ENCODE assay signal across 8 cellular contexts in the genomic region with DNA sequence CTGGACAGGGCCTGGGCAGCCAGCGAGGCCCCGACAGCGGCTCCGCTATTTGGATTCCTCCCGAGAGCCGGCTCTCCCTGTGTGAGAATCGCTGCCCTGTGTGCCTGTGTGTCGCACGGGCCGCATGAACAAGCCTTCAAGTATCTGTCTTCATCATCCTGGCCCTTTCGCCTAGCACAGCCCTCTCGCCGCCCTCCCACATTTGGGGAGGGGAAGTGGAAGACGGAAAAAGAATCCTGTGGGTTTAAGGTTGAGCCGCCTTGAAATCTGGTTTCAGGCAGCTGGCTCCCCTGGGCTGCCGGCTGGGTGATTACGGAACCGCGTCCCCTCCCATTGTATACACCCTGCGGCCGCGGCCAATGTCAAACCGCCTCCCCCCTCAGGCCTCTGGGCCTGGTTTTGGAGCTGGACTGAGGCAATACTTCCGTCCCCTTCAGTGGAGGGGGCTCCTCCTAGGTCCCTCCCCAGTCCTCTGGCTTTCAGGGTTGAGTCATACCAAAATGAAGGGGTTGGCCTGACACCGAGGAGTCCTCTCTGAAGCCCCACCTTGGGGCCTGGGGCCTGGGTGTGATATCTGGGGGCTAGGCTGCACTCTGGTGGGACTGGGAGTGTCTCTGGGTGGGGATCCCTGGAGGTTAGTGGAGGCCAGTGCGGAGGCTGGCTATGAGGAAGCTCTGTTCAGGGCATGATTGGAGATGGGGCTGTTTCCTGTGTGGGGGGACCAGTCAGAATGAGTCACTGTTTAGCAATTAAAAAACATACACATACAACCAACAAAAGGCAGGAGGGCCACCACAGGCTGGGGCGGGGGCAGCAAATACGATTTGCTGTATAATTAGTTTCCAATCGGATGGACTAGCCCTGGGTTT. TPM values are rescaled to one million over a fixed set of nuclear protein-coding genes. Genes with fewer than 3 reads are reported as not detected.
A peak's percentile ranks its signal among the peaks of the same experiment; 100 is the strongest.
DNase-seq lines count a peak whose midpoint lies in the region; ATAC-seq and TF ChIP-seq lines count a peak whose summit lies in the region.

No MANE protein-coding gene starts in this region.

- peak overlapping the region; percentile 87 for H3K4me3 ChIP-seq in effector memory CD4-positive, alpha-beta T cell (ENCODE audit: insufficient read depth, low read depth, low read length, poor library complexity, severe bottlenecking)

- peak overlapping the region; percentile 95 for H3K27ac Mint-ChIP-seq in activated CD8-positive, alpha-beta T cell treated with anti-CD3 and anti-CD28 coated beads for 36 hours

- CTCF ChIA-PET in activated CD8-positive, alpha-beta T cell treated with anti-CD3 and anti-CD28 coated beads for 36 hours (lab: Charles Lee), result interaction anchor here (0.7 to 3.8 kb wide), 6 partner anchors 24 to 68 kb away, joined by 3 to 22 read pairs (median 9); a partner anchor contains a TSS

- no peaks in the 10 kb centered on the region for H3K9me3 ChIP-seq in effector memory CD4-positive, alpha-beta T cell (ENCODE audit: control insufficient read depth, low read length)

- H3K27ac ChIP-seq in effector memory CD4-positive, alpha-beta T cell (ENCODE audit: insufficient read depth, low read length, poor library complexity, severe bottlenecking), result peak overlapping the region; percentile 95

- peaks cover 53% of the 10 kb centered on the region for H3K4me1 Mint-ChIP-seq in activated CD8-positive, alpha-beta T cell treated with anti-CD3 and anti-CD28 coated beads for 36 hours (ENCODE audit: low read depth)

- no peaks in the 10 kb centered on the region for H3K27me3 Mint-ChIP-seq in activated CD8-positive, alpha-beta T cell treated with anti-CD3 and anti-CD28 coated beads for 36 hours

- H3K4me3 Mint-ChIP-seq in activated CD8-positive, alpha-beta T cell treated with anti-CD3 and anti-CD28 coated beads for 36 hours, result peak overlapping the region; percentile 99

- peaks cover 51% of the 10 kb centered on the region for H3K4me1 ChIP-seq in effector memory CD4-positive, alpha-beta T cell (ENCODE audit: control insufficient read depth, insufficient read depth, low read length, poor library complexity, severe bottlenecking)

- peaks cover 30% of the 10 kb centered on the region for H3K36me3 Mint-ChIP-seq in activated CD8-positive, alpha-beta T cell treated with anti-CD3 and anti-CD28 coated beads for 36 hours (ENCODE audit: low read depth)

- TF ChIP-seq CTCF in activated CD8-positive, alpha-beta T cell treated with anti-CD3 and anti-CD28 coated beads for 36 hours (IDR thresholded peaks at IDR 0.05), result no peak

- no peaks in the 10 kb centered on the region for H3K27me3 ChIP-seq in effector memory CD4-positive, alpha-beta T cell (replicated peaks; ENCODE audit: control insufficient read depth, insufficient read depth, low read length, poor library complexity, severe bottlenecking)

- no peaks in the 10 kb centered on the region for H3K9me3 Mint-ChIP-seq in activated CD8-positive, alpha-beta T cell treated with anti-CD3 and anti-CD28 coated beads for 36 hours

- intact Hi-C loops in activated CD8-positive, alpha-beta T cell treated with anti-CD3 and anti-CD28 coated beads for 36 hours (cut with micrococcal nuclease), result loop anchor here (2.0 to 5.0 kb wide), 2 partner anchors 15 to 66 kb away; a partner anchor contains a TSS

- H3K36me3 ChIP-seq in effector memory CD4-positive, alpha-beta T cell (ENCODE audit: control insufficient read depth, insufficient read depth, low read length), result no peaks in the 10 kb centered on the region

- POLR2A ChIA-PET in activated CD8-positive, alpha-beta T cell treated with anti-CD3 and anti-CD28 coated beads for 36 hours (lab: Charles Lee), result interaction anchor here (0.6 to 3.5 kb wide), 16 partner anchors 8 to 794 kb away, joined by 3 to 23 read pairs (median 5); a partner anchor contains a TSS

- ATAC-seq in GM18499 (IDR thresholded peaks at IDR 0.05; ENCODE audit: insufficient read depth, unreplicated experiment), result peak; percentile 26
- ATAC-seq in HG02759 (IDR thresholded peaks at IDR 0.05; ENCODE audit: unreplicated experiment), result peak; percentile 37
- peak; percentile 59 for ATAC-seq in activated CD8-positive, alpha-beta T cell treated with anti-CD3 and anti-CD28 coated beads for 36 hours

- peak; percentile 45 for DNase-seq in NCI-H460 (ENCODE audit: extremely low read depth, low read depth)
- peak; percentile 92 for DNase-seq in activated CD8-positive, alpha-beta T cell treated with anti-CD3 and anti-CD28 coated beads for 36 hours
- DNase-seq in effector memory CD4-positive, alpha-beta T cell, result peak; percentile 58 to 74 (median 68)
- peak; percentile 96 for DNase-seq in mesenteric fat pad (ENCODE audit: low spot score)
- DNase-seq in stimulated activated CD8-positive, alpha-beta memory T cell treated with anti-CD3 and anti-CD28 coated beads, Interleukin-15, amount 100 ng/mL, for 4 hours (ENCODE audit: low read depth in 2 of 2), result peak; percentile 56 to 63
- DNase-seq in NCI-H2227 (lab: John Stamatoyannopoulos, UW; ENCODE audit: unreplicated experiment), result no peak

RNA-seq across cellular contexts. Expression of a gene that starts 1.7 kb away (rescaled TPM):
- total RNA-seq in NCI-H460 (2014; rRNA removed; shearing (Covaris generic)), result 36.9 and 42.6 TPM in 2 replicates
- 14.4 and 38.2 TPM in 2 replicates for polyA plus RNA-seq in NCI-H460 (2014; cell fraction: nucleus; rRNA removed)
- 10 to 100 TPM; 39.5 to 39.8 TPM for total RNA-seq in activated CD8-positive, alpha-beta T cell treated with anti-CD3 and anti-CD28 coated beads for 36 hours
- total RNA-seq in mesenteric fat pad, result 146 TPM
